Comparison of ENCODE assay signal across 1 cellular context in the genomic region with DNA sequence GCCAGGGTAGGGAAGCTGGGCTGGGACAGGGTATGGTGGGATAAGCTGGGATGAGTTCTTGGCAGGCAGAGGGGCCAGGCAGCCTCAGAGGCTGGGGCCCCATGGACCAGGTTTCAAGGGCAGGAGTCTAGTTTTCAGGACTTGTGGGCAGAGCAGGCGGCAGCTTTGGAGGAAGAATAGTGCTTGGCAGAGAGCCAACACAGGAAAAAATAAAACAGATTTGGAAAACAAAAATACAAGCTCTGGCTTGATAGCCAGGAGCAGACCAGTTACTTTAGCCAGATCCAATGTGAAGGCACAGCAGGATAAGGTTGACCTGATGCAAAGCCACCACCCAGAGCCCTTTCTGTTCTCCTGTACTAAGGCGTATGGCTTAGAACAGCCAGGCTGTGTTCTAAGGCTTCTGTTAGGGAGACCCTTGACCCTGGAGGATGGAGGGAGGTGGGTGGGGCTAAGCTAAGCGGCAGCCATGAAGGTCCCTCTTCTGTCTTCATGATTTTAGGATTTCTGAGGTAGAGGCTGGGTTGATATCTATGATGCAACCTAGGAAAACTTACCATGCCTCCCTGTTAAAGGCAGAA.
TF ChIP-seq lines count a peak whose summit lies in the region.

No MANE protein-coding gene starts in this region.

TF ChIP-seq in IMR-90, 13 proteins besides CTCF, POLR2A, EP300 and RAD21:
- 0 out of 2 replicates have a peak, but pooled peaks have one; percentile 20 for TF ChIP-seq CEBPB (IDR thresholded peaks at IDR 0.05; ENCODE audit: low read depth, low read length)
- no peak for TF ChIP-seq MXI1 (IDR thresholded peaks at IDR 0.05; ENCODE audit: borderline replicate concordance, low read depth, low read length)
- TF ChIP-seq USF2 (IDR thresholded peaks at IDR 0.05; ENCODE audit: low read depth, low read length): no peak
- TF ChIP-seq, protein P1, sequence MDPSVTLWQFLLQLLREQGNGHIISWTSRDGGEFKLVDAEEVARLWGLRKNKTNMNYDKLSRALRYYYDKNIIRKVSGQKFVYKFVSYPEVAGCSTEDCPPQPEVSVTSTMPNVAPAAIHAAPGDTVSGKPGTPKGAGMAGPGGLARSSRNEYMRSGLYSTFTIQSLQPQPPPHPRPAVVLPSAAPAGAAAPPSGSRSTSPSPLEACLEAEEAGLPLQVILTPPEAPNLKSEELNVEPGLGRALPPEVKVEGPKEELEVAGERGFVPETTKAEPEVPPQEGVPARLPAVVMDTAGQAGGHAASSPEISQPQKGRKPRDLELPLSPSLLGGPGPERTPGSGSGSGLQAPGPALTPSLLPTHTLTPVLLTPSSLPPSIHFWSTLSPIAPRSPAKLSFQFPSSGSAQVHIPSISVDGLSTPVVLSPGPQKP (IDR thresholded peaks at IDR 0.05; ENCODE audit: borderline replicate concordance, low read depth, low read length): no peak
